ENCODE assay signal across 16 cellular contexts in the genomic region with DNA sequence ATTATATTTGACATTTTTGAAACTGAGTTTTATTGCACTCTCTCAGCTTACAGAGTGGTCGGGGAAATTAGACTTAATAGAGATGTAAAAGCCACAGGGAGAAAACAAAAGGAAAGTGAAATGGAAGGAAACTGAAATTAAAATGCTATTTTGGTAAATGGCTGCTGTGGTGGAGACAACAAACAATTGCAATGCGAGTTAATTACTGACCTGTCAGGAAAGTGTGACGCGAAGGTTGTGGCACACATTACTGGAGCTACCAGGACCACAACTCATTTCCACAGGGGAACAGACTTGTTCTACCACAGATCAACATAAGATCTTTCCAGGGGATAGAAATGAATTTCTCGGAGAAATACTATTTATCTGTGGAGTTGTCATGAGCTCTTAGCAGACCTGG. TPM values are rescaled to one million over a fixed set of nuclear protein-coding genes. Genes with fewer than 3 reads are reported as not detected.
DNase-seq lines count a peak whose midpoint lies in the region; ATAC-seq, FAIRE-seq and TF ChIP-seq lines count a peak whose summit lies in the region.
"Had no signal": no experiment of that assay in that cellular context is flagged by ENCODE, and none has a peak within 500 bp of the region (broad histone marks: within the 10 kb centered on the region; RNA-seq: fewer than 3 reads in every experiment).

No MANE protein-coding gene starts in this region.

- CTCF ChIA-PET in H1 (lab: Charles Lee; ENCODE audit: partially characterized antibody) = interaction anchor here (0.6 to 1.7 kb wide), 9 partner anchors 8 to 1040 kb away, joined by 3 to 10 read pairs (median 3); no protein-coding TSS in a partner anchor

- no peaks in the 10 kb centered on the region for H4K20me1 ChIP-seq in H1 (replicated peaks in 1 of 2; ENCODE audit: control insufficient read depth in 1 of 2, insufficient read depth in 2 of 2, low read length in 2 of 2)

- no peak overlapping the region for H3K9ac ChIP-seq in H1 (replicated peaks in 1 of 4; ENCODE audit: extremely low read depth in 1 of 4, low read depth in 3 of 4, low read length in 3 of 4)

- H2AK5ac ChIP-seq in H1 (ENCODE audit: low read depth, low read length) = no peak overlapping the region

- H3K4me3 ChIP-seq in H1 (ENCODE audit: extremely low read depth in 1 of 4, insufficient read depth in 2 of 4, low read depth in 3 of 4, low read length in 4 of 4) (no peak overlapping the region), lower lobe of right lung (no peak overlapping the region)
- H3K4me3 ChIP-seq: coronary artery, right lobe of liver had no signal

- DNase-seq in NOMO-1 treated with DMSO at 0.1 percent for 48 hours (lab: John Stamatoyannopoulos, UW; ENCODE audit: unreplicated experiment) = peak; percentile 20
- no peak for DNase-seq in NOMO-1 treated with dmso at 0.1 percent for 144 hours (lab: John Stamatoyannopoulos, UW; ENCODE audit: unreplicated experiment)
- DNase-seq in H1 (ENCODE audit: low read depth in 1 of 2, low spot score in 2 of 2) = no peak
- DNase-seq in lower lobe of right lung = no peak
- no peak for DNase-seq in epidermal melanocyte (ENCODE audit: insufficient read length, low spot score)
- DNase-seq in COLO668 (lab: John Stamatoyannopoulos, UW; ENCODE audit: unreplicated experiment) = no peak
- DNase-seq: GOT3, NCI-H524, right lobe of liver, SW 1271 had no signal

- TF ChIP-seq RAD21 in H1 (IDR thresholded peaks at IDR 0.05 in 1 of 2, conservative IDR thresholded peaks at IDR 0.05 in 1 of 2; ENCODE audit: low read depth in 2 of 2, low read length in 2 of 2) = no peak

- H2BK12ac ChIP-seq in H1 (ENCODE audit: low read depth, low read length) = no peak overlapping the region

- POLR2A ChIA-PET in H1 (lab: Charles Lee; ENCODE audit: partially characterized antibody) = no interaction called here

- no peak overlapping the region for H4K91ac ChIP-seq in H1 (replicated peaks; ENCODE audit: insufficient read length, low read length)

- H2BK20ac ChIP-seq in H1 (ENCODE audit: low read length) = no peak overlapping the region

- no peaks in the 10 kb centered on the region for H3K23me2 ChIP-seq in H1 (ENCODE audit: low read depth, low read length)

- no peak overlapping the region for H4K8ac ChIP-seq in H1 (ENCODE audit: extremely low read depth, insufficient read depth, low read length)

- H3K56ac ChIP-seq in H1 (replicated peaks; ENCODE audit: insufficient read length, low read depth, low read length) = no peak overlapping the region

- TF ChIP-seq EP300 in H1 (IDR thresholded peaks at IDR 0.05; ENCODE audit: borderline replicate concordance in 1 of 2, low read depth in 2 of 2, low read length in 2 of 2) = no peak

- no peak overlapping the region for H2BK5ac ChIP-seq in H1 (ENCODE audit: low read depth, low read length)

- H3K4me1 ChIP-seq in H1 (replicated peaks in 1 of 4; ENCODE audit: control insufficient read depth in 3 of 4, insufficient read depth in 4 of 4, low read length in 3 of 4) (no peaks in the 10 kb centered on the region), lower lobe of right lung (no peaks in the 10 kb centered on the region)
- H3K4me1 ChIP-seq: right lobe of liver had no signal

- no peaks in the 10 kb centered on the region for H3K79me2 ChIP-seq in H1 (ENCODE audit: control insufficient read depth in 1 of 2, insufficient read depth in 2 of 2, low read length in 2 of 2)

- H3K18ac ChIP-seq in H1 (ENCODE audit: extremely low read depth, low read length) = no peak overlapping the region

- H4K5ac ChIP-seq in H1 (ENCODE audit: insufficient read length, low read depth, low read length) = no peak overlapping the region

- H3K36me3 ChIP-seq in H1 (ENCODE audit: control insufficient read depth in 2 of 4, insufficient read depth in 4 of 4, low read length in 3 of 4) = no peaks in the 10 kb centered on the region
- H3K36me3 ChIP-seq in lower lobe of right lung = no peaks in the 10 kb centered on the region
- H3K36me3 ChIP-seq: right lobe of liver had no signal

- TF ChIP-seq CTCF in H1 (IDR thresholded peaks at IDR 0.05; ENCODE audit: control extremely low read depth in 1 of 3, insufficient read depth in 1 of 3, low read depth in 1 of 3, low read length in 3 of 3) (no peak), lower lobe of right lung (IDR thresholded peaks at IDR 0.05) (no peak)

- TF ChIP-seq POLR2A in H1 (IDR thresholded peaks at IDR 0.05; ENCODE audit: control extremely low read depth in 1 of 2, low read depth in 2 of 2, low read length in 2 of 2) = no peak

- intact Hi-C loops in lower lobe of right lung (cut with DNase I) = no loop called here

- no peak overlapping the region for H3K14ac ChIP-seq in H1 (ENCODE audit: insufficient read length)

- WGBS in H1 (ENCODE audit: extremely low coverage in 1 of 2, insufficient coverage in 1 of 2, insufficient read length in 1 of 2, insufficient replicate concordance in 2 of 2, low coverage in 1 of 2, low lambda C conversion rate in 2 of 2, missing lambda C conversion rate in 1 of 2), 2 experiments = 92% methylated on average over 5 of the region's 5 CpGs; no CpG with 5 or more reads in 1 of the 2 experiments

- no peak for FAIRE-seq in H1 (lab: Jason Lieb, UNC)

- no peaks in the 10 kb centered on the region for H3K79me1 ChIP-seq in H1 (ENCODE audit: low read depth, low read length)

- H2BK120ac ChIP-seq in H1 (replicated peaks; ENCODE audit: low read depth, low read length) = no peak overlapping the region

- no peak overlapping the region for H3K4ac ChIP-seq in H1 (replicated peaks; ENCODE audit: insufficient read length, low read depth, low read length)

- no peak overlapping the region for H3K4me2 ChIP-seq in H1 (ENCODE audit: insufficient read depth in 1 of 2, low read depth in 2 of 2, low read length in 2 of 2)

- no peaks in the 10 kb centered on the region for H3K27me3 ChIP-seq in H1 (replicated peaks in 1 of 4; ENCODE audit: control insufficient read depth in 3 of 4, extremely low read depth in 1 of 4, insufficient read depth in 3 of 4, low read length in 3 of 4)
- H3K27me3 ChIP-seq in lower lobe of right lung (ENCODE audit: low read depth) = no peaks in the 10 kb centered on the region
- H3K27me3 ChIP-seq: right lobe of liver had no signal

- ATAC-seq in GM21381 (IDR thresholded peaks at IDR 0.05; ENCODE audit: unreplicated experiment) (peak; percentile 70), HG03342 (IDR thresholded peaks at IDR 0.05; ENCODE audit: unreplicated experiment) (peak; percentile 81), lower lobe of right lung (no peak)
- ATAC-seq: right lobe of liver had no signal

- H2BK15ac ChIP-seq in H1 (ENCODE audit: low read length) = no peak overlapping the region

- H3K9me3 ChIP-seq in H1 (ENCODE audit: insufficient read depth in 2 of 2, low read depth in 1 of 2, low read length in 1 of 2) (no peaks in the 10 kb centered on the region), lower lobe of right lung (no peaks in the 10 kb centered on the region)
- H3K9me3 ChIP-seq: right lobe of liver had no signal

- 0 out of 2 replicates have a peak overlapping the region, but pooled peaks have one; percentile 35 for H2AFZ ChIP-seq in H1 (ENCODE audit: low read length)

- H3K27ac ChIP-seq in H1 (ENCODE audit: low read depth, low read length) (no peak overlapping the region), lower lobe of right lung (no peak overlapping the region)
- H3K27ac ChIP-seq: 22Rv1, coronary artery, right lobe of liver had no signal

- H3K23ac ChIP-seq in H1 (ENCODE audit: insufficient read length) = no peak overlapping the region

TF ChIP-seq in H1, 55 proteins besides CTCF, POLR2A, EP300 and RAD21:
- no peak for TF ChIP-seq BCL11A (IDR thresholded peaks at IDR 0.05; ENCODE audit: low read depth in 2 of 2, low read length in 2 of 2)

RNA-seq across cellular contexts. Expression of a gene that starts 19.5 kb away (rescaled TPM):
- total RNA-seq in H1 (2021; fragmentation: NEBNext Ultra II Directional; extraction: Animal tissue kit (Norgen Biotek cat#: 25700)) = not detected in 2 replicates
- polyA plus RNA-seq in H1 (2011; rRNA removed) = 0.03 TPM in 1 of 2 replicates, not detected in the other
- polyA plus RNA-seq in H1 (2011; cell fraction: cytosol; rRNA removed) = not detected
- not detected for polyA plus RNA-seq in H1 (2011; cell fraction: nucleus; rRNA removed)
- 0.19 TPM in 1 of 4 replicates, not detected in the others for polyA plus RNA-seq in H1 (2012, experiment 1 of 2)
- polyA plus RNA-seq in H1 (2012, experiment 2 of 2) = not detected
- polyA plus RNA-seq in H1 (2013, experiment 1 of 2) = 0.02 TPM
- not detected for polyA plus RNA-seq in H1 (2013, experiment 2 of 2)
- polyA minus RNA-seq in H1 (2011; rRNA and poly(A)+ RNA removed) = not detected in 2 replicates
- not detected for polyA minus RNA-seq in H1 (2011; cell fraction: cytosol; rRNA and poly(A)+ RNA removed)
- 1.1 TPM for polyA minus RNA-seq in H1 (2011; cell fraction: nucleus; rRNA and poly(A)+ RNA removed)
- 18.5 TPM for total RNA-seq in lower lobe of right lung
- total RNA-seq: glomerular endothelial cell, lung microvascular endothelial cell had no signal

Comparison
In these comparisons a context has a peak if more than half of its experiments do, and no peak if none do; other contexts are left out.
1. ATAC-seq: peak in GM21381 (single experiment) and HG03342 (single experiment); none in lower lobe of right lung (0 of 2).
2. RNA of a gene that starts 19.5 kb away (total RNA-seq): 18.5 TPM in lower lobe of right lung (single experiment); not detected in H1; every median in the first group is over 10 times any median in the second.